ENCODE assay signal across 30 cellular contexts in the genomic region with DNA sequence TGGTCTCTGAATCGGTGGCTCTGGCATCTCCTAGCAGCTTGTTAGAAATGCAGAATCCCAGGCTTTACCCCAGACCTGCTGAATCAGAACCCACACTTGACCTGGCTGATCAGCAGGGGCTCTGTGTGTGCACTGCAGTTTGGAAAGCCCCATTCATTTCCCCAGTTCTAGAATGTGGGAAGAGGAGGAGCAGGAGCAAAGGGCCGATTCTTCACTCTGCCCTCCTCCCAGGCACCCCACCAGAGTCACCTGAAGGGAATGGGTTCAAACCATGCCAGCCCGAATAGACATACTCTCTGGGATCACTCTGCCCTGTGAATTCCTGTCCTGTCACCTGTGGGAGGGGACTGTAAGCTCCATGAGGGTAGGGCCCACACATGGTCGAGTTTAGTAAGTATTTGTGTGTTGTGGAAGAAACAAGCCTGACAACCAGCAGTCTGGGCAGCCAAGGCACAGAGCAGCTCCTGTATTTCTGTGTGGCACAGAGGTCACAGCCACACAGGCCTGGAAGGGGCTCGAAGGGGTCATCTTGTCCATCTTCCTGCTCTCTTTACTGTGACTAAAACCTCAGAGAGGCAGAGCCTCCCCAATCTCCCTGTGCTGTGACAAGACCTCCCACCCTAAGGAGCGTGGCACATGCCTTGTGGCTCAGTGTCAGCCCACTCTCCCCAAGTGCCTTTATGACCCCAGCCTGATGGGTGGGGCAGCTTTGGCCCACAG. TPM values are rescaled to one million over a fixed set of nuclear protein-coding genes. Genes with fewer than 3 reads are reported as not detected.
A peak's percentile ranks its signal among the peaks of the same experiment; 100 is the strongest.
DNase-seq lines count a peak whose midpoint lies in the region; ATAC-seq and TF ChIP-seq lines count a peak whose summit lies in the region.
"Had no signal": no experiment of that assay in that cellular context is flagged by ENCODE, and none has a peak within 500 bp of the region (broad histone marks: within the 10 kb centered on the region; RNA-seq: fewer than 3 reads in every experiment).

No MANE protein-coding gene starts in this region.

- no peak for TF ChIP-seq POLR2A in vagina (IDR thresholded peaks at IDR 0.05)

- TF ChIP-seq CTCF in dorsolateral prefrontal cortex (IDR thresholded peaks at IDR 0.05 in 54 of 56, conservative IDR thresholded peaks at IDR 0.05 in 2 of 56; ENCODE audit: low read depth in 1 of 56, partially characterized antibody in 56 of 56) (no peak), psoas muscle (IDR thresholded peaks at IDR 0.05) (no peak), vagina (IDR thresholded peaks at IDR 0.05) (no peak)

- H3K9me3 ChIP-seq in right cardiac atrium (ENCODE audit: control insufficient read depth, low read length), result no peaks in the 10 kb centered on the region
- no peaks in the 10 kb centered on the region for H3K9me3 ChIP-seq in psoas muscle
- no peaks in the 10 kb centered on the region for H3K9me3 ChIP-seq in vagina
- H3K9me3 ChIP-seq: Caco-2, stomach had no signal

- H3K27me3 ChIP-seq in right cardiac atrium (ENCODE audit: control insufficient read depth, insufficient read depth), result no peaks in the 10 kb centered on the region
- no peaks in the 10 kb centered on the region for H3K27me3 ChIP-seq in dorsolateral prefrontal cortex
- no peaks in the 10 kb centered on the region for H3K27me3 ChIP-seq in psoas muscle (ENCODE audit: insufficient read depth in 3 of 3, low read length in 2 of 3)
- H3K27me3 ChIP-seq in vagina, result no peaks in the 10 kb centered on the region
- H3K27me3 ChIP-seq: brain microvascular endothelial cell, neural progenitor cell, stomach had no signal

- H3K27ac ChIP-seq in right cardiac atrium (ENCODE audit: low read length) (peak overlapping the region; percentile 45), dorsolateral prefrontal cortex (peak overlapping the region; percentile 52 to 100 (median 100)), psoas muscle (peak overlapping the region; percentile 73), vagina (peak overlapping the region; percentile 30)
- H3K27ac ChIP-seq: brain microvascular endothelial cell, C4-2B, neural progenitor cell, stomach had no signal

- intact Hi-C loops in right cardiac atrium (cut with DNase I) (no loop called here), Right ventricle myocardium superior (cut with DNase I) (no loop called here), dorsolateral prefrontal cortex (cut with DNase I) (no loop called here), psoas muscle (cut with DNase I) (no loop called here), vagina (cut with DNase I) (no loop called here)

- ATAC-seq in right cardiac atrium (no peak), Right ventricle myocardium superior (ENCODE audit: poor library complexity) (no peak), psoas muscle (no peak)
- ATAC-seq: T-cell had no signal

- WGBS in right cardiac atrium, result 85% methylated on average over 6 of the region's 6 CpGs
- WGBS in psoas muscle, 3 donors, result 88 to 93% (median 90%) methylated on average over 6 of the region's 6 CpGs

- H3K4me1 ChIP-seq in right cardiac atrium (ENCODE audit: control insufficient read depth, insufficient read depth, low read length) (peaks cover 10% of the 10 kb centered on the region), psoas muscle (peaks cover 40% of the 10 kb centered on the region), vagina (peaks cover 4% of the 10 kb centered on the region)
- H3K4me1 ChIP-seq: Caco-2, stomach had no signal

- H3K36me3 ChIP-seq in psoas muscle (ENCODE audit: insufficient read depth in 1 of 2, low read depth in 1 of 2) (no peaks in the 10 kb centered on the region), vagina (no peaks in the 10 kb centered on the region)
- H3K36me3 ChIP-seq: brain microvascular endothelial cell, neural progenitor cell, stomach had no signal

- DNase-seq in right cardiac atrium (no peak), Right ventricle myocardium superior (no peak), dorsolateral prefrontal cortex (peak in 1 of 10 donors; percentile 7), psoas muscle (no peak), vagina (ENCODE audit: extremely low spot score in 2 of 2) (peak in 1 of 2 donors; percentile 87), MV-4-11 (lab: John Stamatoyannopoulos, UW) (no peak), SHP77 treated with DMSO at 0.1 percent for 48 hours (lab: John Stamatoyannopoulos, UW) (no peak)
- DNase-seq in stimulated activated CD4-positive, alpha-beta T cell treated with anti-CD3 and anti-CD28 coated beads, Interleukin-4, amount 100 ng/mL, for 24 hours, result no peak
- DNase-seq: activated CD4-positive, alpha-beta memory T cell treated with anti-CD3 and anti-CD28 coated beads for 36 hours; activated CD4-positive, CD25-positive, alpha-beta regulatory T cell; activated gamma-delta T cell treated with Interleukin-2 at 50 U/mL for 16 hours; brain microvascular endothelial cell; Caco-2; DMS79 treated with DMSO at 0.1 percent for 48 hours; effector memory CD4-positive, alpha-beta T cell; glutamatergic neuron; H7; kidney; mammary epithelial cell; NCI-H1048; NCI-H1694; NCI-H524; NK-92 treated with Interleukin-12 subunit alpha and Interleukin-12 subunit beta, amount 100 ng/mL, for 24 hours; stomach had no signal

- no peak overlapping the region for H3K4me3 ChIP-seq in right cardiac atrium (ENCODE audit: low read length)
- peak overlapping the region in 1 of 59 donors; percentile 9 for H3K4me3 ChIP-seq in dorsolateral prefrontal cortex
- H3K4me3 ChIP-seq in psoas muscle, result no peak overlapping the region
- H3K4me3 ChIP-seq in vagina, result no peak overlapping the region
- H3K4me3 ChIP-seq: neural progenitor cell, stomach had no signal

RNA-seq across cellular contexts. Expression of a gene that starts 29.0 kb away (rescaled TPM):
- 100 to 1,000 TPM; 480 to 768 (median 570) TPM for total RNA-seq in right cardiac atrium
- 622 TPM for polyA plus RNA-seq in right cardiac atrium
- total RNA-seq in Right ventricle myocardium superior, result 486 TPM
- 100 to 1,000 TPM in 90 of 120 experiments, 10 to 100 TPM in 30; 39.4 to 400 (median 145) TPM for total RNA-seq in dorsolateral prefrontal cortex
- 100 to 1,000 TPM; 157 to 276 (median 212) TPM for total RNA-seq in psoas muscle
- 100 to 1,000 TPM in 1 of 3 donors, 10 to 100 TPM in 2; 37.0 to 188 (median 50.4) TPM for polyA plus RNA-seq in psoas muscle
- not detected for total RNA-seq in vagina
- total RNA-seq: activated CD4-positive, alpha-beta memory T cell treated with anti-CD3 and anti-CD28 coated beads for 36 hours; Caco-2; epithelial cell of proximal tubule; H7; kidney; mammary epithelial cell; stomach; T-cell had no signal
- polyA plus RNA-seq: AG04450, mammary epithelial cell had no signal

RNA-seq across cellular contexts. Expression of a gene that starts 41.4 kb away (rescaled TPM):
- 1 to 10 TPM in 1 of 4 donors, under 1 TPM in 2, not detected in 1; 0.26 to 1.8 (median 0.96) TPM for total RNA-seq in right cardiac atrium
- 0.84 TPM for polyA plus RNA-seq in right cardiac atrium
- 0.24 TPM for total RNA-seq in Right ventricle myocardium superior
- 10 to 100 TPM in 9 of 120 experiments, 1 to 10 TPM in 110, under 1 TPM in 1; 0.52 to 15.0 (median 6.0) TPM for total RNA-seq in dorsolateral prefrontal cortex
- 1 to 10 TPM in 1 of 4 donors, under 1 TPM in 3; 0.47 to 1.1 (median 0.62) TPM for total RNA-seq in psoas muscle
- 1 to 10 TPM in 1 of 3 donors, under 1 TPM in 2; 0.30 to 1.2 (median 0.66) TPM for polyA plus RNA-seq in psoas muscle
- total RNA-seq in vagina, result 1.2 TPM

RNA-seq across cellular contexts. Expression of a gene that starts 46.3 kb away (rescaled TPM):
- total RNA-seq in right cardiac atrium, result 1 to 10 TPM in 1 of 4 donors, under 1 TPM in 3; 0.09 to 1.6 (median 0.40) TPM
- polyA plus RNA-seq in right cardiac atrium, result 0.29 TPM
- total RNA-seq in Right ventricle myocardium superior, result 0.11 TPM
- total RNA-seq in dorsolateral prefrontal cortex, result under 1 TPM in 16 of 120 experiments, not detected in 104; 0.16 to 0.51 (median 0.24) TPM
- 100 to 1,000 TPM; 241 to 923 (median 381) TPM for total RNA-seq in psoas muscle
- 100 to 1,000 TPM; 306 to 822 (median 392) TPM for polyA plus RNA-seq in psoas muscle
- not detected for total RNA-seq in vagina
- total RNA-seq: activated CD4-positive, alpha-beta memory T cell treated with anti-CD3 and anti-CD28 coated beads for 36 hours; Caco-2; epithelial cell of proximal tubule; H7; kidney; mammary epithelial cell; T-cell; ureter had no signal
- polyA plus RNA-seq: AG04450, mammary epithelial cell had no signal

Comparison
In these comparisons a context has a peak if more than half of its experiments do, and no peak if none do; other contexts are left out.
1. H3K27ac ChIP-seq: peak in every context shown above with its lines; median percentile 100 in dorsolateral prefrontal cortex; 73 in psoas muscle; 45 in right cardiac atrium; 30 in vagina.
2. RNA of a gene that starts 29.0 kb away (total RNA-seq): 480 to 768 TPM in right cardiac atrium, 486 TPM in Right ventricle myocardium superior (single experiment), 157 to 276 TPM in psoas muscle and 39.4 to 400 TPM in dorsolateral prefrontal cortex; not detected in vagina (single experiment); every median in the first group is over 10 times any median in the second.
3. RNA of a gene that starts 46.3 kb away (total RNA-seq): 241 to 923 TPM in psoas muscle; 0.09 to 1.6 TPM in right cardiac atrium, 0.11 TPM in Right ventricle myocardium superior (single experiment), 0.16 to 0.51 TPM in dorsolateral prefrontal cortex and not detected in vagina (single experiment); every median in the first group is over 10 times any median in the second.